17 cellular contexts compared by ENCODE assay signal in genomic region chr14:90443161-90444076, GRCh38. TPM values are rescaled to one million over a fixed set of nuclear protein-coding genes. Genes with fewer than 3 reads are reported as not detected.
DNase-seq lines count a peak whose midpoint lies in the region; ATAC-seq, FAIRE-seq and TF ChIP-seq lines count a peak whose summit lies in the region.
"Had no signal": no experiment of that assay in that cellular context is flagged by ENCODE, and none has a peak within 500 bp of the region (broad histone marks: within the 10 kb centered on the region; RNA-seq: fewer than 3 reads in every experiment).

No MANE protein-coding gene starts in this region.

- H3K36me3 Mint-ChIP-seq in GM23338 (ENCODE audit: low read depth): peaks cover 4% of the 10 kb centered on the region
- H3K36me3 Mint-ChIP-seq: activated naive CD4-positive, alpha-beta T cell treated with anti-CD3 and anti-CD28 coated beads, Interleukin-2, amount 10 ng/mL, durations not matched to agents 7 days and 5 days; memory B cell had no signal

- no peak for TF ChIP-seq RAD21 in H1 (IDR thresholded peaks at IDR 0.05 in 1 of 2, conservative IDR thresholded peaks at IDR 0.05 in 1 of 2; ENCODE audit: low read depth in 2 of 2, low read length in 2 of 2)

- peak overlapping the region; percentile 47 for H4K91ac ChIP-seq in H1 (replicated peaks; ENCODE audit: insufficient read length, low read length)

- H3F3A ChIP-seq in GM23338 (replicated peaks; ENCODE audit: low read depth): peaks cover 6% of the 10 kb centered on the region; the same call in 1 of the 2 replicates

- H3K4me2 ChIP-seq in GM23338 (no peak overlapping the region), H1 (ENCODE audit: insufficient read depth in 1 of 2, low read depth in 2 of 2, low read length in 2 of 2) (no peak overlapping the region)

- peak overlapping the region; percentile 90 for H2BK15ac ChIP-seq in H1 (ENCODE audit: low read length)

- no peak for TF ChIP-seq POLR2A in H1 (IDR thresholded peaks at IDR 0.05; ENCODE audit: control extremely low read depth in 1 of 2, low read depth in 2 of 2, low read length in 2 of 2)

- no peak overlapping the region for H2BK120ac ChIP-seq in H1 (replicated peaks; ENCODE audit: low read depth, low read length)

- no peaks in the 10 kb centered on the region for H3K79me2 ChIP-seq in GM23338 (replicated peaks; ENCODE audit: insufficient read depth)
- H3K79me2 ChIP-seq in H1 (ENCODE audit: control insufficient read depth in 1 of 2, insufficient read depth in 2 of 2, low read length in 2 of 2): no peaks in the 10 kb centered on the region

- H3K4me1 Mint-ChIP-seq in GM23338: peaks cover 38% of the 10 kb centered on the region
- H3K4me1 Mint-ChIP-seq: memory B cell had no signal

- no peak overlapping the region for H3K4me3 Mint-ChIP-seq in GM23338
- H3K4me3 Mint-ChIP-seq: activated naive CD4-positive, alpha-beta T cell treated with anti-CD3 and anti-CD28 coated beads, Interleukin-2, amount 10 ng/mL, durations not matched to agents 7 days and 5 days; memory B cell had no signal

- TF ChIP-seq EP300 in H1 (IDR thresholded peaks at IDR 0.05; ENCODE audit: borderline replicate concordance in 1 of 2, low read depth in 2 of 2, low read length in 2 of 2): no peak

- H2BK5ac ChIP-seq in H1 (ENCODE audit: low read depth, low read length): no peak overlapping the region

- 83% methylated on average over 16 of the region's 16 CpGs; no CpG with 5 or more reads in 1 of the 2 experiments for WGBS in H1 (ENCODE audit: extremely low coverage in 1 of 2, insufficient coverage in 1 of 2, insufficient read length in 1 of 2, insufficient replicate concordance in 2 of 2, low coverage in 1 of 2, low lambda C conversion rate in 2 of 2, missing lambda C conversion rate in 1 of 2), 2 experiments

- H3K4me3 ChIP-seq in GM23338 (no peak overlapping the region), H1 (ENCODE audit: extremely low read depth in 1 of 4, insufficient read depth in 2 of 4, low read depth in 3 of 4, low read length in 4 of 4) (no peak overlapping the region)
- H3K4me3 ChIP-seq: HAP-1 had no signal

- H3K36me3 ChIP-seq in GM23338 (ENCODE audit: insufficient read depth): no peaks in the 10 kb centered on the region
- H3K36me3 ChIP-seq in H1 (ENCODE audit: control insufficient read depth in 2 of 4, insufficient read depth in 4 of 4, low read length in 3 of 4): no peaks in the 10 kb centered on the region
- H3K36me3 ChIP-seq: brain microvascular endothelial cell, HAP-1 had no signal

- H3K9ac ChIP-seq in H1 (replicated peaks in 1 of 4; ENCODE audit: extremely low read depth in 1 of 4, low read depth in 3 of 4, low read length in 3 of 4): no peak overlapping the region

- peak overlapping the region; percentile 63; the same call in 1 of the 2 replicates for H2AFZ ChIP-seq in GM23338
- peak overlapping the region; percentile 44 for H2AFZ ChIP-seq in H1 (ENCODE audit: low read length)

- H3K56ac ChIP-seq in H1 (replicated peaks; ENCODE audit: insufficient read length, low read depth, low read length): no peak overlapping the region

- 0 out of 2 replicates have a peak, but pooled peaks cover 3% of the 10 kb centered on the region for H3K9me2 ChIP-seq in GM23338 (ENCODE audit: insufficient read depth)

- H4K20me1 ChIP-seq in GM23338 (replicated peaks; ENCODE audit: insufficient read depth) (no peaks in the 10 kb centered on the region), H1 (replicated peaks in 1 of 2; ENCODE audit: control insufficient read depth in 1 of 2, insufficient read depth in 2 of 2, low read length in 2 of 2) (no peaks in the 10 kb centered on the region)

- H2BK12ac ChIP-seq in H1 (ENCODE audit: low read depth, low read length): peak overlapping the region; percentile 34; the same call in 1 of the 2 replicates

- no peaks in the 10 kb centered on the region for H3K79me1 ChIP-seq in H1 (ENCODE audit: low read depth, low read length)

- peaks cover 0 to 3% of the 10 kb centered on the region in 2 experiments; a peak in 1 of 4 replicates for H3K9me3 ChIP-seq in H1 (ENCODE audit: insufficient read depth in 2 of 2, low read depth in 1 of 2, low read length in 1 of 2)

- H3K4ac ChIP-seq in H1 (replicated peaks; ENCODE audit: insufficient read length, low read depth, low read length): no peak overlapping the region

- H3K23me2 ChIP-seq in H1 (ENCODE audit: low read depth, low read length): no peaks in the 10 kb centered on the region

- H3K27ac ChIP-seq in GM23338 (ENCODE audit: low read depth): no peak overlapping the region
- no peak overlapping the region for H3K27ac ChIP-seq in H1 (ENCODE audit: low read depth, low read length)
- H3K27ac ChIP-seq: brain microvascular endothelial cell had no signal

- no peak overlapping the region for H3K23ac ChIP-seq in H1 (ENCODE audit: insufficient read length)

- CTCF ChIA-PET in H1 (lab: Charles Lee; ENCODE audit: partially characterized antibody): interaction anchor here (0.8 to 1.6 kb wide), 4 partner anchors 10 to 43 kb away, joined by 3 to 5 read pairs (median 4); no protein-coding TSS in a partner anchor

- H3K14ac ChIP-seq in H1 (ENCODE audit: insufficient read length): no peak overlapping the region

- H3K27me3 ChIP-seq in GM23338 (ENCODE audit: insufficient read depth) (no peaks in the 10 kb centered on the region), H1 (replicated peaks in 1 of 4; ENCODE audit: control insufficient read depth in 3 of 4, extremely low read depth in 1 of 4, insufficient read depth in 3 of 4, low read length in 3 of 4) (no peaks in the 10 kb centered on the region)
- H3K27me3 ChIP-seq: brain microvascular endothelial cell had no signal

- peaks cover 2% of the 10 kb centered on the region for H3K27me3 Mint-ChIP-seq in GM23338 (ENCODE audit: insufficient read depth, low read depth, poor library complexity)

- no peak overlapping the region for H3K27ac Mint-ChIP-seq in GM23338
- H3K27ac Mint-ChIP-seq: activated naive CD4-positive, alpha-beta T cell treated with anti-CD3 and anti-CD28 coated beads, Interleukin-2, amount 10 ng/mL, durations not matched to agents 7 days and 5 days; memory B cell had no signal

- no peak overlapping the region for H2AK5ac ChIP-seq in H1 (ENCODE audit: low read depth, low read length)

- 0 out of 2 replicates have a peak overlapping the region, but pooled peaks have one; percentile 9 for H3K18ac ChIP-seq in H1 (ENCODE audit: extremely low read depth, low read length)

- H4K8ac ChIP-seq in H1 (ENCODE audit: extremely low read depth, insufficient read depth, low read length): no peak overlapping the region

- no peak for FAIRE-seq in H1 (lab: Jason Lieb, UNC)

- ATAC-seq in GM23338 (peak; percentile 9; the same call in 1 of the 3 replicates), GM21526 (IDR thresholded peaks at IDR 0.05; ENCODE audit: low FRiP score, unreplicated experiment) (no peak), GM21367 (IDR thresholded peaks at IDR 0.05; ENCODE audit: unreplicated experiment) (no peak)

- no peak overlapping the region for H4K5ac ChIP-seq in H1 (ENCODE audit: insufficient read length, low read depth, low read length)

- H3K4me1 ChIP-seq in GM23338 (ENCODE audit: insufficient read depth): peaks cover 45% of the 10 kb centered on the region
- peaks cover 3 to 27% (median 9%) of the 10 kb centered on the region in 4 experiments; a peak in 6 of 7 replicates for H3K4me1 ChIP-seq in H1 (replicated peaks in 1 of 4; ENCODE audit: control insufficient read depth in 3 of 4, insufficient read depth in 4 of 4, low read length in 3 of 4)

- H3K9me3 Mint-ChIP-seq in GM23338: peaks cover 15% of the 10 kb centered on the region
- H3K9me3 Mint-ChIP-seq: activated naive CD4-positive, alpha-beta T cell treated with anti-CD3 and anti-CD28 coated beads, Interleukin-2, amount 10 ng/mL, durations not matched to agents 7 days and 5 days had no signal

- no peak for DNase-seq in GM23338 (ENCODE audit: low spot score)
- DNase-seq in NCI-H524 treated with DMSO at 0.1 percent for 48 hours (lab: John Stamatoyannopoulos, UW): peak; percentile 62
- DNase-seq in H1 (ENCODE audit: low read depth in 1 of 2, low spot score in 2 of 2): no peak
- peak; percentile 56 for DNase-seq in renal cortical epithelial cell (ENCODE audit: low read depth)
- no peak for DNase-seq in GM19238 (ENCODE audit: insufficient read length, low spot score)
- DNase-seq: activated CD8-positive, alpha-beta memory T cell treated with anti-CD3 and anti-CD28 coated beads, Interleukin-2, amount 50 U/mL, for 4 hours; activated naive CD4-positive, alpha-beta T cell treated with anti-CD3 and anti-CD28 coated beads, Interleukin-2, amount 10 ng/mL, durations not matched to agents 7 days and 5 days; brain microvascular endothelial cell; C1 segment of cervical spinal cord; DND-41; effector CD8-positive, alpha-beta T cell; NCI-H748 treated with DMSO at 0.1 percent for 48 hours; T-helper 2 cell had no signal

- TF ChIP-seq CTCF in GM23338 (conservative IDR thresholded peaks at IDR 0.05; ENCODE audit: low read depth in 2 of 2) (0 out of 4 replicates have a peak, but pooled peaks of 1 of the 2 experiments have one; percentile 6), H1 (IDR thresholded peaks at IDR 0.05; ENCODE audit: control extremely low read depth in 1 of 3, insufficient read depth in 1 of 3, low read depth in 1 of 3, low read length in 3 of 3) (no peak)

- POLR2A ChIA-PET in H1 (lab: Charles Lee; ENCODE audit: partially characterized antibody): interaction anchor here (1.2 to 2.1 kb wide), 3 partner anchors 11 to 41 kb away, joined by 3 to 7 read pairs (median 3); no protein-coding TSS in a partner anchor

- peak overlapping the region; percentile 4; the same call in 1 of the 2 replicates for H2BK20ac ChIP-seq in H1 (ENCODE audit: low read length)

TF ChIP-seq in GM23338, 12 proteins besides CTCF, POLR2A, EP300 and RAD21 (continues in another document):
- TF ChIP-seq NANOG (IDR thresholded peaks at IDR 0.05; ENCODE audit: borderline replicate concordance): no peak
- TF ChIP-seq EZH2 (IDR thresholded peaks at IDR 0.05; ENCODE audit: low read depth, unreplicated experiment): no peak

TF ChIP-seq in H1, 55 proteins besides CTCF, POLR2A, EP300 and RAD21 (continues in another document):
- TF ChIP-seq CBX8 (IDR thresholded peaks at IDR 0.05; ENCODE audit: borderline replicate concordance, low read depth, low read length): no peak

RNA-seq across cellular contexts. Expression of gene CALM1, which starts 46.6 kb away (rescaled TPM):
- 308 and 335 TPM in 2 replicates for total RNA-seq in GM23338 (2014; rRNA removed; shearing (Covaris generic))
- 1,841 and 2,024 TPM in 2 replicates for polyA plus RNA-seq in GM23338 (2016; fragmentation: Nextera tagmentation; extraction: Ambion mirVana)
- 398 and 422 TPM in 2 replicates for total RNA-seq in H1 (2021; fragmentation: NEBNext Ultra II Directional; extraction: Animal tissue kit (Norgen Biotek cat#: 25700))
- polyA plus RNA-seq in H1 (2011; rRNA removed): 279 and 285 TPM in 2 replicates
- 386 TPM for polyA plus RNA-seq in H1 (2011; cell fraction: cytosol; rRNA removed)
- polyA plus RNA-seq in H1 (2011; cell fraction: nucleus; rRNA removed): 172 TPM
- 280 to 423 TPM (median 293 TPM) in 4 replicates for polyA plus RNA-seq in H1 (2012, experiment 1 of 2)
- polyA plus RNA-seq in H1 (2012, experiment 2 of 2): 59.7 TPM
- polyA plus RNA-seq in H1 (2013, experiment 1 of 2): 408 TPM
- polyA plus RNA-seq in H1 (2013, experiment 2 of 2): 425 TPM
- polyA minus RNA-seq in H1 (2011; rRNA and poly(A)+ RNA removed): 201 and 209 TPM in 2 replicates
- polyA minus RNA-seq in H1 (2011; cell fraction: cytosol; rRNA and poly(A)+ RNA removed): 260 TPM
- 276 TPM for polyA minus RNA-seq in H1 (2011; cell fraction: nucleus; rRNA and poly(A)+ RNA removed)
- 297 and 309 TPM in 2 replicates for total RNA-seq in renal cortical epithelial cell

Comparison
In these comparisons a context has a peak if more than half of its experiments do, and no peak if none do; other contexts are left out.
1. DNase-seq: peak in NCI-H524 treated with DMSO at 0.1 percent for 48 hours (single experiment) and renal cortical epithelial cell (single experiment); none in GM23338 (single experiment), H1 (0 of 2) and GM19238 (single experiment).